8 cellular contexts compared by ENCODE assay signal in genomic region chr1:118960026-118960561, GRCh38. TPM values are rescaled to one million over a fixed set of nuclear protein-coding genes. Genes with fewer than 3 reads are reported as not detected.
DNase-seq lines count a peak whose midpoint lies in the region; ATAC-seq and TF ChIP-seq lines count a peak whose summit lies in the region.

No MANE protein-coding gene starts in this region.

- DNase-seq in NT2/D1 (ENCODE audit: low read depth, low spot score): peak; percentile 56
- no peak for DNase-seq in osteoblast (ENCODE audit: insufficient read length, low spot score, missing footprints)
- no peak for DNase-seq in SK-N-DZ (ENCODE audit: low spot score)
- DNase-seq in AG08395 (ENCODE audit: low spot score): no peak
- DNase-seq in CD14-positive monocyte (ENCODE audit: low spot score): no peak
- no peak for DNase-seq in progenitor cell of endocrine pancreas (ENCODE audit: low spot score, unreplicated experiment)

- H3K36me3 ChIP-seq in NT2/D1 (ENCODE audit: insufficient read depth, insufficient read length, low read length): no peaks in the 10 kb centered on the region
- H3K36me3 ChIP-seq in osteoblast (ENCODE audit: insufficient read depth, low read length): peaks cover 11% of the 10 kb centered on the region

- H3K4me2 ChIP-seq in osteoblast (ENCODE audit: insufficient read depth, low read length): peak overlapping the region; percentile 54

- no peak overlapping the region for H3K4me3 ChIP-seq in NT2/D1 (ENCODE audit: insufficient read length, low read depth)
- no peak overlapping the region for H3K4me3 ChIP-seq in osteoblast (ENCODE audit: insufficient read depth, low read length)

- H3K9me3 ChIP-seq in NT2/D1 (ENCODE audit: insufficient read depth, low read length) (peaks cover 8% of the 10 kb centered on the region), osteoblast (ENCODE audit: low read depth, low read length) (no peaks in the 10 kb centered on the region)

- H3K27me3 Mint-ChIP-seq in CD14-positive monocyte (ENCODE audit: low read depth in 3 of 3) (peaks cover 2 to 10% (median 8%) of the 10 kb centered on the region in 3 donors), progenitor cell of endocrine pancreas (peaks cover 6% of the 10 kb centered on the region)

- no peak overlapping the region for H3K9ac ChIP-seq in NT2/D1 (ENCODE audit: insufficient read length, low read depth)

- H3K27ac Mint-ChIP-seq in CD14-positive monocyte (peak overlapping the region in 1 of 7 donors; percentile 1), progenitor cell of endocrine pancreas (no peak overlapping the region)

- H3K27me3 ChIP-seq in NT2/D1 (ENCODE audit: insufficient read depth, insufficient read length) (no peaks in the 10 kb centered on the region), osteoblast (ENCODE audit: insufficient read depth, low read length) (no peaks in the 10 kb centered on the region)

- H3K79me2 ChIP-seq in osteoblast (ENCODE audit: insufficient read depth, low read length): peaks cover 87% of the 10 kb centered on the region

- peaks cover 19% of the 10 kb centered on the region for H3K4me1 ChIP-seq in NT2/D1 (ENCODE audit: insufficient read depth, insufficient read length)
- peaks cover 32% of the 10 kb centered on the region for H3K4me1 ChIP-seq in osteoblast (ENCODE audit: insufficient read depth, low read length)

- peak overlapping the region; percentile 79 for H3K27ac ChIP-seq in osteoblast (ENCODE audit: low read depth, low read length)

- H3K4me3 Mint-ChIP-seq in CD14-positive monocyte (no peak overlapping the region), progenitor cell of endocrine pancreas (ENCODE audit: low read depth) (no peak overlapping the region)

- H3K36me3 Mint-ChIP-seq in CD14-positive monocyte: no peaks in the 10 kb centered on the region
- H3K36me3 Mint-ChIP-seq in progenitor cell of endocrine pancreas (ENCODE audit: insufficient read depth): no peaks in the 10 kb centered on the region

- H2AFZ ChIP-seq in osteoblast (ENCODE audit: low read length): no peak overlapping the region

- peak; percentile 87 for ATAC-seq in GM19023 (IDR thresholded peaks at IDR 0.05; ENCODE audit: unreplicated experiment)
- peak; percentile 79 for ATAC-seq in HG02943 (IDR thresholded peaks at IDR 0.05; ENCODE audit: low read depth, unreplicated experiment)

- H3K4me1 Mint-ChIP-seq in CD14-positive monocyte: no peaks in the 10 kb centered on the region
- peaks cover 7% of the 10 kb centered on the region for H3K4me1 Mint-ChIP-seq in progenitor cell of endocrine pancreas (ENCODE audit: low read depth)

- H3K9me3 Mint-ChIP-seq in CD14-positive monocyte (peaks cover 0 to 5% (median 1%) of the 10 kb centered on the region in 7 donors), progenitor cell of endocrine pancreas (ENCODE audit: low read depth) (no peaks in the 10 kb centered on the region)

- no peak for TF ChIP-seq CTCF in osteoblast (IDR thresholded peaks at IDR 0.05; ENCODE audit: extremely low read depth, low read depth, low read length)
- no peak for TF ChIP-seq CTCF in CD14-positive monocyte (IDR thresholded peaks at IDR 0.05)
- TF ChIP-seq CTCF in progenitor cell of endocrine pancreas (IDR thresholded peaks at IDR 0.05; ENCODE audit: unreplicated experiment): no peak

- intact Hi-C loops in CD14-positive monocyte (cut with micrococcal nuclease): no loop called here

- peaks cover 42% of the 10 kb centered on the region for H4K20me1 ChIP-seq in osteoblast (ENCODE audit: insufficient read depth, low read length)

RNA-seq across cellular contexts. Expression of gene TBX15, which starts 28.0 kb away (rescaled TPM):
- total RNA-seq in osteoblast: 38.0 and 44.5 TPM in 2 replicates
- polyA plus RNA-seq in SK-N-DZ (2014; cell fraction: cytosol; rRNA removed): not detected in 2 replicates
- not detected in 2 replicates for polyA plus RNA-seq in SK-N-DZ (2014; cell fraction: nucleus; rRNA removed)
- not detected for polyA plus RNA-seq in CD14-positive monocyte
- total RNA-seq in progenitor cell of endocrine pancreas: not detected in 2 replicates

Comparison
In these comparisons a context has a peak if more than half of its experiments do, and no peak if none do; other contexts are left out.
1. RNA of gene TBX15, which starts 28.0 kb away (total RNA-seq): 38.0 to 44.5 TPM in osteoblast; not detected in progenitor cell of endocrine pancreas; every median in the first group is over 10 times any median in the second.